Comparison of ENCODE assay signal across 8 cellular contexts in the genomic region with DNA sequence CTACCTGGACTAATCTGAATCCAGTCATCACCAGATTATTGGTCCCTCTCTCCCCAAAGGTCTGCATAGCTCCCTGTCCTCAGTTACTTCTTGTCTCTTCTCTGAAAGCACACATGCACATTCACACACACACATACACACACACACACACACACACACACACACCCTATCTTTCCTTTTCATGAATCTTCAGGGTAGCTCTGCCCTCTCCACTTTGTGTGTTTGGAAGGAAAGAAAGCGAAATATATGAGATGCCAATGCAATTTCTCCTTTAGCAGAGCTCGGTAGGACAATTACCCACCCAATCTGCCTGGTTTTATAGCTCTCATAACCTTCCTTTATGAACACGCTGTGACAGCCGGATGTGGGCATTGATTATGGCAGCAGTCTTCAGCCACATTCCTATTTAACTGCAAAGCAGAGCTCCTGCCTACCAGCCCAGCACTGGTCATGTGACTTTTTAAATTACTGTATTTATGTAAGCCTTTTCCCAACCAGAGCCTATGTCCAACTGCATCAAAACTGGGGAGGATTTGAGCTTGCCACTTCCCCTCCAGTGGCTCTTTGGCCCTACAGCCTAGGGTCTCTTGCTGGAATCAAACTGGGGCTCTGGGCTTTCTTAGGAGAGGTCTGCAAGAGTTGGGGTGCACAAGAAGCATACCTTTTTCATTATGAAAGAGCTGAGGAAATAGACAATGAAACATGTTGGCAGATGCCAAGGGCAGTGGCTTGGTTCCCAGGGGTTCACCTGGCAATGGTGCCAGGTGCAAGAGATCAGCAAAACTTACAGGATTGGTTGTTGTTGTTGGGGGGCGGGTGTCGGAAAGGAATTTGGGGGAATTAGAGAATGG. TPM values are rescaled to one million over a fixed set of nuclear protein-coding genes. Genes with fewer than 3 reads are reported as not detected.
DNase-seq lines count a peak whose midpoint lies in the region; ATAC-seq, FAIRE-seq and TF ChIP-seq lines count a peak whose summit lies in the region.

No MANE protein-coding gene starts in this region.

- H3K4me3 ChIP-seq in CD8-positive, alpha-beta T cell (ENCODE audit: low read depth, low read length), result peak overlapping the region; percentile 86
- peak overlapping the region in 1 of 4 experiments; percentile 85 for H3K4me3 ChIP-seq in fibroblast of lung (replicated peaks in 1 of 4; ENCODE audit: control extremely low read depth in 1 of 4, insufficient read depth in 1 of 4, low read depth in 3 of 4, low read length in 4 of 4)
- no peak overlapping the region for H3K4me3 ChIP-seq in smooth muscle cell
- H3K4me3 ChIP-seq in WERI-Rb-1 (ENCODE audit: low read depth, low read length), result no peak overlapping the region

- no peaks in the 10 kb centered on the region for H3K36me3 ChIP-seq in CD8-positive, alpha-beta T cell (ENCODE audit: insufficient read depth, low read length)
- no peaks in the 10 kb centered on the region for H3K36me3 ChIP-seq in fibroblast of lung (ENCODE audit: control insufficient read depth, insufficient read depth, low read length)
- H3K36me3 ChIP-seq in smooth muscle cell (ENCODE audit: low read depth), result no peaks in the 10 kb centered on the region
- no peaks in the 10 kb centered on the region for H3K36me3 ChIP-seq in WERI-Rb-1

- no peaks in the 10 kb centered on the region for H3K9me3 ChIP-seq in CD8-positive, alpha-beta T cell (ENCODE audit: low read length)
- H3K9me3 ChIP-seq in fibroblast of lung (ENCODE audit: control insufficient read depth, insufficient read depth, low read depth, low read length) (no peaks in the 10 kb centered on the region), smooth muscle cell (replicated peaks; ENCODE audit: low read depth) (no peaks in the 10 kb centered on the region), WERI-Rb-1 (ENCODE audit: severe bottlenecking) (no peaks in the 10 kb centered on the region)

- H3K27me3 ChIP-seq in CD8-positive, alpha-beta T cell (ENCODE audit: insufficient read depth, low read length), result no peaks in the 10 kb centered on the region
- H3K27me3 ChIP-seq in fibroblast of lung (ENCODE audit: control insufficient read depth, insufficient read depth, low read length) (no peaks in the 10 kb centered on the region), smooth muscle cell (ENCODE audit: low read depth) (no peaks in the 10 kb centered on the region), WERI-Rb-1 (ENCODE audit: insufficient read depth, low read depth, severe bottlenecking) (no peaks in the 10 kb centered on the region)

- H2AFZ ChIP-seq in fibroblast of lung (ENCODE audit: low read length), result no peak overlapping the region
- no peak overlapping the region for H2AFZ ChIP-seq in smooth muscle cell (ENCODE audit: low read depth)

- H4K20me1 ChIP-seq in fibroblast of lung (ENCODE audit: control insufficient read depth, extremely low read depth, insufficient read depth, low read length), result no peaks in the 10 kb centered on the region
- H4K20me1 ChIP-seq in smooth muscle cell (ENCODE audit: low read depth), result no peaks in the 10 kb centered on the region

- H3K79me2 ChIP-seq in fibroblast of lung (ENCODE audit: control insufficient read depth, insufficient read depth, low read length), result peaks cover 27% of the 10 kb centered on the region
- H3K79me2 ChIP-seq in smooth muscle cell (ENCODE audit: low read depth), result peaks cover 5% of the 10 kb centered on the region

- peak in 4 of 7 experiments; percentile 25 to 59 (median 38) for DNase-seq in CD8-positive, alpha-beta T cell
- DNase-seq in HTR-8/SVneo (ENCODE audit: insufficient read length, low spot score), result peak; percentile 33
- DNase-seq in UCSD-AML1 (lab: John Stamatoyannopoulos, UW; ENCODE audit: unreplicated experiment), result peak; percentile 56
- DNase-seq in fibroblast of lung (ENCODE audit: low read depth in 2 of 2), result peak; percentile 57 to 64
- DNase-seq in smooth muscle cell (lab: John Stamatoyannopoulos, UW; ENCODE audit: unreplicated experiment), result no peak
- no peak for DNase-seq in WERI-Rb-1
- DNase-seq in medulla oblongata (ENCODE audit: extremely low spot score), result no peak
- no peak for DNase-seq in ureter (ENCODE audit: low spot score)

- POLR2A ChIA-PET in CD8-positive, alpha-beta T cell (lab: Charles Lee), result interaction anchor here (0.6 to 3.8 kb wide), 4 partner anchors 21 to 1426 kb away, joined by 3 to 39 read pairs (median 8); partner anchors contain the start of genes MATR3 and PAIP2

- peaks cover 3% of the 10 kb centered on the region for H3K36me3 Mint-ChIP-seq in CD8-positive, alpha-beta T cell

- WGBS in smooth muscle cell (ENCODE audit: low lambda C conversion rate), result 64% methylated on average over 6 of the region's 6 CpGs

- H3K4me1 ChIP-seq in CD8-positive, alpha-beta T cell (ENCODE audit: insufficient read depth, low read length), result peaks cover 36% of the 10 kb centered on the region
- H3K4me1 ChIP-seq in fibroblast of lung (ENCODE audit: control insufficient read depth, extremely low read depth, insufficient read depth, low read length), result peaks cover 24% of the 10 kb centered on the region
- H3K4me1 ChIP-seq in smooth muscle cell (ENCODE audit: low read depth), result peaks cover 33% of the 10 kb centered on the region

- no peak for FAIRE-seq in HTR-8/SVneo (lab: Jason Lieb, UNC)

- no peaks in the 10 kb centered on the region for H3K9me3 Mint-ChIP-seq in CD8-positive, alpha-beta T cell

- H3K4me1 Mint-ChIP-seq in CD8-positive, alpha-beta T cell (ENCODE audit: low read depth), result peaks cover 49% of the 10 kb centered on the region

- H3F3A ChIP-seq in smooth muscle cell (ENCODE audit: low read depth), result peaks cover 13% of the 10 kb centered on the region

- intact Hi-C loops in CD8-positive, alpha-beta T cell (cut with DNase I, micrococcal nuclease), result loop anchor here (1.0 to 10.0 kb wide), 5 partner anchors 21 to 940 kb away; partner anchors contain the start of genes CDC25C (in 1 of the 2), PURA (in 1 of the 2), SIL1 (in 1 of the 2) and SPATA24 (in 1 of the 2)

- TF ChIP-seq CTCF in CD8-positive, alpha-beta T cell (IDR thresholded peaks at IDR 0.05), result no peak
- TF ChIP-seq CTCF in fibroblast of lung (conservative IDR thresholded peaks at IDR 0.05 in 1 of 2, IDR thresholded peaks at IDR 0.05 in 1 of 2; ENCODE audit: low read depth in 1 of 2, low read length in 2 of 2) (no peak), smooth muscle cell (IDR thresholded peaks at IDR 0.05; ENCODE audit: borderline replicate concordance, insufficient read depth, poor library complexity, severe bottlenecking) (no peak), WERI-Rb-1 (IDR thresholded peaks at IDR 0.05; ENCODE audit: low read depth, low read length) (no peak)

- H3K27ac Mint-ChIP-seq in CD8-positive, alpha-beta T cell, result peak overlapping the region; percentile 72

- H3K9ac ChIP-seq in fibroblast of lung (ENCODE audit: insufficient read depth, low read length) (no peak overlapping the region), smooth muscle cell (ENCODE audit: low read depth) (no peak overlapping the region)

- no peaks in the 10 kb centered on the region for H3K27me3 Mint-ChIP-seq in CD8-positive, alpha-beta T cell (ENCODE audit: low read depth)

- H3K27ac ChIP-seq in CD8-positive, alpha-beta T cell (ENCODE audit: low read depth, low read length), result peak overlapping the region; percentile 57
- H3K27ac ChIP-seq in fibroblast of lung (ENCODE audit: insufficient read depth, low read length) (peak overlapping the region; percentile 93), smooth muscle cell (ENCODE audit: low read depth) (peak overlapping the region; percentile 21), WERI-Rb-1 (no peak overlapping the region)

- CTCF ChIA-PET in CD8-positive, alpha-beta T cell (lab: Charles Lee), result interaction anchor here (0.9 to 1.2 kb wide), 2 partner anchors 22 to 697 kb away, joined by 3 read pairs; no protein-coding TSS in a partner anchor

- H3K4me2 ChIP-seq in fibroblast of lung (ENCODE audit: extremely low read depth, insufficient read depth, low read length) (peak overlapping the region; percentile 89), smooth muscle cell (peak overlapping the region; percentile 91)

- H3K4me3 Mint-ChIP-seq in CD8-positive, alpha-beta T cell, result peak overlapping the region; percentile 88

- peak; percentile 11 for ATAC-seq in CD8-positive, alpha-beta T cell

RNA-seq across cellular contexts. Expression of gene MATR3, which starts 20.8 kb away (rescaled TPM):
- total RNA-seq in CD8-positive, alpha-beta T cell, result 100 to 1,000 TPM; 420 to 430 TPM
- 183 and 275 TPM in 2 replicates for total RNA-seq in fibroblast of lung
- 167 and 175 TPM in 2 replicates for polyA plus RNA-seq in fibroblast of lung
- polyA plus RNA-seq in fibroblast of lung (2012), result 175 and 191 TPM in 2 replicates
- 142 and 162 TPM in 2 replicates for polyA minus RNA-seq in fibroblast of lung (ENCODE audit: low replicate concordance)
- 267 and 353 TPM in 2 replicates for total RNA-seq in smooth muscle cell
- polyA plus RNA-seq in smooth muscle cell, result 151 and 169 TPM in 2 replicates
- total RNA-seq in ureter, result 259 TPM

Comparison
In these comparisons a context has a peak if more than half of its experiments do, and no peak if none do; other contexts are left out.
1. DNase-seq: peak in CD8-positive, alpha-beta T cell (4 of 7), HTR-8/SVneo (single experiment), UCSD-AML1 (single experiment) and fibroblast of lung (2 of 2); none in smooth muscle cell (single experiment), WERI-Rb-1 (single experiment), medulla oblongata (single experiment) and ureter (single experiment).